ENCODE assay signal across 9 cellular contexts in the genomic region with DNA sequence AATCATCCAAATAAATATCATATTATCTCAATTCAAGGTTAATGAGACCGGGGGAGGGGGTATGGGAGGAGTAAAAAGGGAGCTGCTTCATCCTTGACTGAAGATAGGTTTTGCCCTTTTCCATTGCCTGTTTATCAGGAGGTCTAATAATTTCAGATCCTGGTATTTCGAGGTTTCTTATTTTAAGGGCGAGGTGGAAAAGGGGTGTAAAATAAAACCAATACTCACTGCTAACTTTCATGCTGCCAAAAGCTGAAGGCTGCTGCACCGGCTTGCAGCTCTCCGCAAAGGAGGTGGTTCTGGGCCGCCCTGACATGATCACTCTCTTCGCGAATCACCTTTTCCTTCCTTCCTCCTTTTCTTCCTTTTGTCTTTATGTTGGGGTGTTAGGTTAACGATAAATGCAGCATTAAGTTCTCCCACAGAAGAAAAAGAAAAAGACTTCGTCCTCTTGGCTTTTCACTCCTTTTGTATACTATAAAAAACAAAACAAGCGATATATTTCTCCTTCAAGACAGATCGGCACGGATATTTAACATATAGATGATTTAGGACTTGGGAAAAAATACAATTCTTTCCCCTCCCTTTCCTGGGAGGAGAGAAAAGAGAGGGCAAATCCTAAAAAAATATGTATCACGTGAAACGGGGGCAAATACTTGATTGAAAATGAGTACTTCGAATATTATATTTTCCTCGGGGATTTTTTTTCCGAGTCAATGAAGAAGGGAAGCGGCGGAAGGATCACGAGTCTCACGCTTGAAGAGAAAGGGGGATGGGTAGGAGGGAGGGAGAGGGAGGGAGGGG. TPM values are rescaled to one million over a fixed set of nuclear protein-coding genes. Genes with fewer than 3 reads are reported as not detected.
DNase-seq lines count a peak whose midpoint lies in the region; ATAC-seq, FAIRE-seq and TF ChIP-seq lines count a peak whose summit lies in the region.
"Had no signal": no experiment of that assay in that cellular context is flagged by ENCODE, and none has a peak within 500 bp of the region (broad histone marks: within the 10 kb centered on the region; RNA-seq: fewer than 3 reads in every experiment).

No MANE protein-coding gene starts in this region.

- FAIRE-seq in endothelial cell of umbilical vein (lab: Jason Lieb, UNC), result peak; percentile 4

- H3K4me1 ChIP-seq in endothelial cell of umbilical vein (ENCODE audit: control insufficient read depth, extremely low read depth, insufficient read depth, low read length), result peaks cover 35% of the 10 kb centered on the region
- peaks cover 23 to 36% of the 10 kb centered on the region in 2 donors for H3K4me1 ChIP-seq in naive thymus-derived CD4-positive, alpha-beta T cell (ENCODE audit: control insufficient read depth in 2 of 2, insufficient read depth in 2 of 2, low read length in 2 of 2)

- peak; percentile 69 for DNase-seq in CMK (ENCODE audit: low read depth)
- DNase-seq in HL-60 (ENCODE audit: low read depth in 1 of 2, low spot score in 1 of 2), result peak; percentile 37 to 72
- DNase-seq in T-helper 1 cell, result peak in 3 of 5 donors; percentile 6 to 21 (median 13)
- DNase-seq in endothelial cell of umbilical vein (ENCODE audit: low read depth, low spot score), result peak; percentile 73
- DNase-seq in naive thymus-derived CD4-positive, alpha-beta T cell, result peak in 5 of 9 donors; percentile 20 to 25 (median 24)
- no peak for DNase-seq in AG08396 (ENCODE audit: low spot score)

- BruUV-seq in endothelial cell of umbilical vein (replicated peaks; lab: Mats Ljungman, UMichigan), result TSS peak; percentile 23

- H3K4me1 Mint-ChIP-seq in naive thymus-derived CD4-positive, alpha-beta T cell, result peaks cover 19 to 34% (median 30%) of the 10 kb centered on the region in 7 donors

- H3K9me1 ChIP-seq in endothelial cell of umbilical vein (replicated peaks; ENCODE audit: control insufficient read depth, extremely low read depth, insufficient read depth, low read length), result peaks cover 4% of the 10 kb centered on the region

- peak overlapping the region; percentile 100 for H3K9ac ChIP-seq in endothelial cell of umbilical vein (replicated peaks; ENCODE audit: extremely low read depth, insufficient read depth, low read length)

- H3K27me3 ChIP-seq in HL-60 (ENCODE audit: insufficient read depth, poor library complexity, severe bottlenecking) (no peaks in the 10 kb centered on the region), endothelial cell of umbilical vein (ENCODE audit: control insufficient read depth in 2 of 2, insufficient read depth in 2 of 2, low read length in 2 of 2) (no peaks in the 10 kb centered on the region)
- H3K27me3 ChIP-seq in naive thymus-derived CD4-positive, alpha-beta T cell (ENCODE audit: control insufficient read depth in 2 of 2, insufficient read depth in 2 of 2, low read length in 2 of 2), result no peaks in the 10 kb centered on the region

- H3K27ac ChIP-seq in HL-60 (replicated peaks), result peak overlapping the region; percentile 99
- peak overlapping the region; percentile 77 for H3K27ac ChIP-seq in endothelial cell of umbilical vein (ENCODE audit: insufficient read depth, low read depth, low read length)
- peak overlapping the region; percentile 92 for H3K27ac ChIP-seq in naive thymus-derived CD4-positive, alpha-beta T cell (ENCODE audit: low read depth, low read length)

- peaks cover 4 to 12% (median 5%) of the 10 kb centered on the region in 5 donors for H3K36me3 Mint-ChIP-seq in naive thymus-derived CD4-positive, alpha-beta T cell

- dilution Hi-C loops in endothelial cell of umbilical vein (cut with MboI; ENCODE audit: extremely low pct_ligation_motif_present, low sequenced_read_pairs), result no loop called here

- POLR2A ChIA-PET in endothelial cell of umbilical vein (lab: Charles Lee), result interaction anchor here (0.6 to 3.3 kb wide), 3 partner anchors 14 to 100 kb away, joined by 3 to 37 read pairs (median 3); no protein-coding TSS in a partner anchor
- POLR2A ChIA-PET in naive thymus-derived CD4-positive, alpha-beta T cell (lab: Charles Lee), result interaction anchor here (1.1 to 4.2 kb wide), 11 partner anchors 8 to 283 kb away, joined by 3 to 29 read pairs (median 6); a partner anchor contains a TSS

- no peaks in the 10 kb centered on the region for H3K36me3 ChIP-seq in endothelial cell of umbilical vein (ENCODE audit: control insufficient read depth in 2 of 2, extremely low read depth in 1 of 2, insufficient read depth in 2 of 2, low read length in 2 of 2)
- peaks cover 0 to 11% (median 0%) of the 10 kb centered on the region in 3 experiments for H3K36me3 ChIP-seq in naive thymus-derived CD4-positive, alpha-beta T cell (ENCODE audit: control insufficient read depth in 2 of 3, insufficient read depth in 3 of 3, low read length in 3 of 3)

- H4K20me1 ChIP-seq in endothelial cell of umbilical vein (replicated peaks; ENCODE audit: control insufficient read depth, extremely low read depth, insufficient read depth, low read length), result peaks cover 28% of the 10 kb centered on the region

- H2AFZ ChIP-seq in endothelial cell of umbilical vein (ENCODE audit: low read depth, low read length), result peak overlapping the region; percentile 11

- CTCF ChIA-PET in endothelial cell of umbilical vein (lab: Charles Lee), result interaction anchor here (0.8 to 1.8 kb wide), 6 partner anchors 44 to 202 kb away, joined by 3 to 11 read pairs (median 4); no protein-coding TSS in a partner anchor
- CTCF ChIA-PET in naive thymus-derived CD4-positive, alpha-beta T cell (lab: Charles Lee), result interaction anchor here (0.8 kb wide), 1 partner anchor 10 kb away, joined by 3 read pairs; no protein-coding TSS in a partner anchor

- TF ChIP-seq CTCF in HL-60 (IDR thresholded peaks at IDR 0.05; ENCODE audit: insufficient read depth, low read length) (no peak), endothelial cell of umbilical vein (IDR thresholded peaks at IDR 0.05; ENCODE audit: extremely low read depth in 1 of 2, insufficient read depth in 1 of 2, low read depth in 1 of 2, low read length in 2 of 2) (no peak)

- intact Hi-C loops in endothelial cell of umbilical vein (cut with micrococcal nuclease), result loop anchor here (1.0 to 5.0 kb wide), 5 partner anchors 104 to 416 kb away; a partner anchor contains a TSS
- intact Hi-C loops in naive thymus-derived CD4-positive, alpha-beta T cell (cut with micrococcal nuclease), result loop anchor here (1.0 to 10.0 kb wide), 9 partner anchors 41 to 1654 kb away; a partner anchor contains a TSS

- H3K9me3 Mint-ChIP-seq in naive thymus-derived CD4-positive, alpha-beta T cell, result no peaks in the 10 kb centered on the region
- H3K9me3 Mint-ChIP-seq: stimulated activated naive CD8-positive, alpha-beta T cell treated with anti-CD3 and anti-CD28 coated beads, Interleukin-15, Interleukin-2, amounts not matched to agents 100 ng/mL and 50 ng/mL, for 24 hours had no signal

- H3K4me3 ChIP-seq in HL-60 (replicated peaks; ENCODE audit: insufficient read depth, low read length) (peak overlapping the region; percentile 79), endothelial cell of umbilical vein (replicated peaks in 1 of 3; ENCODE audit: insufficient read depth in 1 of 3, low read depth in 1 of 3, low read length in 3 of 3) (peak overlapping the region; percentile 79 to 100 (median 99))
- peak overlapping the region; percentile 90 for H3K4me3 ChIP-seq in naive thymus-derived CD4-positive, alpha-beta T cell (ENCODE audit: low read length)

- peaks cover 66% of the 10 kb centered on the region for H3K79me2 ChIP-seq in endothelial cell of umbilical vein (ENCODE audit: control insufficient read depth, insufficient read depth, low read length)

- no peak overlapping the region for H3K4me3 Mint-ChIP-seq in naive thymus-derived CD4-positive, alpha-beta T cell
- H3K4me3 Mint-ChIP-seq: stimulated activated naive CD8-positive, alpha-beta T cell treated with anti-CD3 and anti-CD28 coated beads, Interleukin-15, Interleukin-2, amounts not matched to agents 100 ng/mL and 50 ng/mL, for 24 hours had no signal

- peaks cover 0 to 5% (median 0%) of the 10 kb centered on the region in 5 donors for H3K27me3 Mint-ChIP-seq in naive thymus-derived CD4-positive, alpha-beta T cell
- H3K27me3 Mint-ChIP-seq: stimulated activated naive CD8-positive, alpha-beta T cell treated with anti-CD3 and anti-CD28 coated beads, Interleukin-15, Interleukin-2, amounts not matched to agents 100 ng/mL and 50 ng/mL, for 24 hours had no signal

- H3K9me3 ChIP-seq in endothelial cell of umbilical vein (replicated peaks; ENCODE audit: control insufficient read depth, insufficient read depth, low read length), result no peaks in the 10 kb centered on the region
- H3K9me3 ChIP-seq in naive thymus-derived CD4-positive, alpha-beta T cell (ENCODE audit: control insufficient read depth in 2 of 3, low read length in 3 of 3), result no peaks in the 10 kb centered on the region

- no peak for ATAC-seq in naive thymus-derived CD4-positive, alpha-beta T cell
- ATAC-seq in GM18505 (IDR thresholded peaks at IDR 0.05; ENCODE audit: unreplicated experiment) (no peak), GM19455 (IDR thresholded peaks at IDR 0.05; ENCODE audit: unreplicated experiment) (no peak)

- peak overlapping the region; percentile 99 for H3K4me2 ChIP-seq in endothelial cell of umbilical vein (ENCODE audit: insufficient read depth, low read length)

- TF ChIP-seq POLR2A in endothelial cell of umbilical vein (IDR thresholded peaks at IDR 0.05; ENCODE audit: low read depth, low read length) (no peak), GM18505 (IDR thresholded peaks at IDR 0.05; ENCODE audit: borderline replicate concordance, extremely low read depth, insufficient read depth, insufficient read length) (no peak)

- no peak overlapping the region for H3K27ac Mint-ChIP-seq in naive thymus-derived CD4-positive, alpha-beta T cell
- H3K27ac Mint-ChIP-seq: stimulated activated naive CD8-positive, alpha-beta T cell treated with anti-CD3 and anti-CD28 coated beads, Interleukin-15, Interleukin-2, amounts not matched to agents 100 ng/mL and 50 ng/mL, for 24 hours had no signal

TF ChIP-seq in endothelial cell of umbilical vein, 7 proteins besides CTCF, POLR2A, EP300 and RAD21 (continues in another document):
- no peak for TF ChIP-seq JUN (IDR thresholded peaks at IDR 0.05; ENCODE audit: borderline replicate concordance, insufficient read depth, insufficient read length, low read depth)
- TF ChIP-seq MYC (IDR thresholded peaks at IDR 0.05; ENCODE audit: low read depth, low read length), result no peak

RNA-seq across cellular contexts. Expression of a gene that starts 0.9 kb away (rescaled TPM):
- 50.1 and 52.0 TPM in 2 replicates for total RNA-seq in endothelial cell of umbilical vein
- 19.2 and 22.1 TPM in 2 replicates for polyA plus RNA-seq in endothelial cell of umbilical vein
- 20.8 and 21.9 TPM in 2 replicates for polyA plus RNA-seq in endothelial cell of umbilical vein (2011; cell fraction: cytosol; rRNA removed)
- polyA plus RNA-seq in endothelial cell of umbilical vein (2011; cell fraction: nucleus; rRNA removed), result 21.7 and 25.9 TPM in 2 replicates
- 24.3 and 30.9 TPM in 2 replicates for polyA plus RNA-seq in endothelial cell of umbilical vein (2012)
- 73.4 and 78.2 TPM in 2 replicates for polyA minus RNA-seq in endothelial cell of umbilical vein
- 54.5 TPM for polyA minus RNA-seq in endothelial cell of umbilical vein (2011; cell fraction: cytosol; rRNA and poly(A)+ RNA removed)
- polyA minus RNA-seq in endothelial cell of umbilical vein (2011; cell fraction: nucleus; rRNA and poly(A)+ RNA removed), result 82.8 and 112 TPM in 2 replicates
- 10 to 100 TPM; 32.9 to 42.9 (median 38.6) TPM for total RNA-seq in naive thymus-derived CD4-positive, alpha-beta T cell
- polyA plus RNA-seq in naive thymus-derived CD4-positive, alpha-beta T cell, result 10 to 100 TPM; 13.4 to 15.7 TPM
